8 cellular contexts compared by ENCODE assay signal in the genomic region with DNA sequence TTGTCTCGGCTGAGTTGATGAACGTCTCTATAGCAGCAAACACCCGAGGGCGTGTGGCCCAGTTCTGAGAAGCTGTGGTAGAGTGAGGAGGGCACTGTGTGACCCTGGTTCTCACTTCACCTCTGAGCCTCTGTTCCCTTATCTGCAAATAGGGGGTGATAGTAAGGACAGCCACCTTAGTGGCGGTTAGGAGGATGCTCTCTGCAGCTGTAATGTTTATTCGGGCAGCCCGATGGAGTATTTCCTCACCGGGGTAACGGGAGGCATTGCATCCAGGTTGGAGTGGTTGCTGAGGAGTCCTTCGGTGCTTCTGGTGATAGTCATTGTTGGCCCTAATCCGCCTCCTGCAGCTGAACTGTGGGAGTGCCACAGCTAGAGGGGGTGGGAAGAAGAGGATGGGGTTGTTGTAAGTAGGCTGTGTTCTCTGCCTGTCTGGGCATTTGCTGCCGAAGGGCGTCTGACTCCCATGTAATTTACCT. TPM values are rescaled to one million over a fixed set of nuclear protein-coding genes. Genes with fewer than 3 reads are reported as not detected.
DNase-seq lines count a peak whose midpoint lies in the region; FAIRE-seq and TF ChIP-seq lines count a peak whose summit lies in the region.

No MANE protein-coding gene starts in this region.

- H3K36me3 ChIP-seq in GM23248 (ENCODE audit: low read depth) (no peaks in the 10 kb centered on the region), OCI-LY7 (ENCODE audit: insufficient read depth, low read length) (peaks cover 68% of the 10 kb centered on the region), brain microvascular endothelial cell (replicated peaks) (no peaks in the 10 kb centered on the region), iPS-20b (ENCODE audit: insufficient read depth, low read depth, low read length) (0 out of 2 replicates have a peak, but pooled peaks cover 9% of the 10 kb centered on the region), small intestine (ENCODE audit: control insufficient read depth in 2 of 2, insufficient read depth in 2 of 2, low read length in 2 of 2) (peaks cover 0 to 2% of the 10 kb centered on the region in 2 donors), SJCRH30 (peaks cover 19% of the 10 kb centered on the region)

- H3K9ac ChIP-seq in GM23248: peak overlapping the region; percentile 54
- H3K9ac ChIP-seq in iPS-20b (ENCODE audit: low read depth, low read length): peak overlapping the region; percentile 46; the same call in 1 of the 2 replicates

- peaks cover 52% of the 10 kb centered on the region for H3F3A ChIP-seq in GM23248 (ENCODE audit: insufficient read depth)

- H3K27me3 ChIP-seq in GM23248 (replicated peaks; ENCODE audit: insufficient read depth) (no peaks in the 10 kb centered on the region), brain microvascular endothelial cell (replicated peaks) (no peaks in the 10 kb centered on the region), iPS-20b (ENCODE audit: insufficient read depth, low read length) (no peaks in the 10 kb centered on the region), small intestine (ENCODE audit: control insufficient read depth in 2 of 2, insufficient read depth in 2 of 2, low read length in 2 of 2) (no peaks in the 10 kb centered on the region), SJCRH30 (no peaks in the 10 kb centered on the region)

- H3K79me2 ChIP-seq in GM23248 (ENCODE audit: insufficient read depth) (peaks cover 100% of the 10 kb centered on the region), OCI-LY7 (ENCODE audit: insufficient read depth, low read depth, low read length) (peaks cover 100% of the 10 kb centered on the region)

- H3K9me2 ChIP-seq in GM23248 (ENCODE audit: insufficient read depth) (no peaks in the 10 kb centered on the region), OCI-LY7 (ENCODE audit: insufficient read depth, low read length) (no peaks in the 10 kb centered on the region)

- peak; percentile 44 for TF ChIP-seq CTCF in OCI-LY7 (conservative IDR thresholded peaks at IDR 0.05; ENCODE audit: low read length)
- peak; percentile 68 for TF ChIP-seq CTCF in brain microvascular endothelial cell (IDR thresholded peaks at IDR 0.05; ENCODE audit: low read depth, low read length, missing control alignments)
- TF ChIP-seq CTCF in D721Med (IDR thresholded peaks at IDR 0.05; ENCODE audit: insufficient read depth, missing control alignments): no peak

- WGBS in GM23248 (ENCODE audit: low coverage in 1 of 2, low lambda C conversion rate in 2 of 2, missing lambda C conversion rate in 2 of 2), 2 experiments: 40 to 43% methylated on average over 13 of the region's 13 CpGs
- 6 to 17% (median 9%) methylated on average over 13 of the region's 13 CpGs for WGBS in small intestine, 3 donors

- peaks cover 56% of the 10 kb centered on the region for H4K20me1 ChIP-seq in GM23248 (ENCODE audit: insufficient read depth)
- H4K20me1 ChIP-seq in OCI-LY7 (ENCODE audit: insufficient read depth, low read length): peaks cover 62% of the 10 kb centered on the region

- FAIRE-seq in small intestine (lab: Jason Lieb, UNC) (no peak), GM19239 (lab: Jason Lieb, UNC) (no peak), D721Med (lab: Jason Lieb, UNC) (no peak)

- peak; percentile 67 for DNase-seq in GM23248
- no peak for DNase-seq in OCI-LY7 (ENCODE audit: low spot score)
- DNase-seq in brain microvascular endothelial cell: no peak
- DNase-seq in small intestine: peak; percentile 46
- DNase-seq in GM19239 (ENCODE audit: insufficient read length, low spot score): no peak
- DNase-seq in D721Med (ENCODE audit: insufficient read length, low spot score): no peak
- no peak for DNase-seq in SJCRH30

- POLR2A ChIA-PET in OCI-LY7 (lab: Charles Lee): no interaction called here

- intact Hi-C loops in OCI-LY7 (cut with micrococcal nuclease; ENCODE audit: unreplicated experiment): no loop called here

- CTCF ChIA-PET in OCI-LY7 (lab: Charles Lee; ENCODE audit: unreplicated experiment): no interaction called here

- H3K4me1 ChIP-seq in GM23248 (ENCODE audit: insufficient read depth) (peaks cover 77% of the 10 kb centered on the region), OCI-LY7 (ENCODE audit: insufficient read depth, low read length, poor library complexity, severe bottlenecking) (peaks cover 71% of the 10 kb centered on the region), iPS-20b (ENCODE audit: insufficient read depth, low read length) (peaks cover 65% of the 10 kb centered on the region), small intestine (ENCODE audit: control insufficient read depth in 2 of 2, insufficient read depth in 1 of 2, low read depth in 1 of 2, low read length in 1 of 2) (peaks cover 18 to 43% of the 10 kb centered on the region in 2 donors), SJCRH30 (peaks cover 55% of the 10 kb centered on the region)

- H3K4me2 ChIP-seq in GM23248 (ENCODE audit: unreplicated experiment) (peak overlapping the region; percentile 85), OCI-LY7 (ENCODE audit: low read length) (peak overlapping the region; percentile 59)

- peak overlapping the region; percentile 58; the same call in 1 of the 2 replicates for H3K4me3 ChIP-seq in GM23248
- H3K4me3 ChIP-seq in OCI-LY7 (ENCODE audit: low read depth, low read length, poor library complexity, severe bottlenecking): peak overlapping the region; percentile 6
- no peak overlapping the region for H3K4me3 ChIP-seq in brain microvascular endothelial cell (ENCODE audit: low read depth, low read length)
- peak overlapping the region; percentile 43; the same call in 1 of the 2 replicates for H3K4me3 ChIP-seq in iPS-20b (ENCODE audit: low read length)
- H3K4me3 ChIP-seq in small intestine (ENCODE audit: low read depth in 1 of 2, low read length in 2 of 2): peak overlapping the region in 1 of 2 donors; percentile 22
- no peak overlapping the region for H3K4me3 ChIP-seq in SJCRH30

- H3K27ac ChIP-seq in GM23248 (peak overlapping the region; percentile 96), OCI-LY7 (ENCODE audit: low read depth, low read length, poor library complexity, severe bottlenecking) (peak overlapping the region; percentile 25), brain microvascular endothelial cell (peak overlapping the region; percentile 58), iPS-20b (ENCODE audit: low read length) (peak overlapping the region; percentile 73), small intestine (ENCODE audit: low read depth in 1 of 2, low read length in 1 of 2) (peak overlapping the region; percentile 6 to 73), SJCRH30 (no peak overlapping the region)

- in situ Hi-C loops in GM23248 (cut with MboI) (no loop called here), brain microvascular endothelial cell (cut with HindIII; ENCODE audit: low pct_ligation_motif_present, low sequenced_read_pairs) (no loop called here)

- H3K9me3 ChIP-seq in GM23248 (ENCODE audit: low read depth) (no peaks in the 10 kb centered on the region), OCI-LY7 (ENCODE audit: low read length) (no peaks in the 10 kb centered on the region), iPS-20b (ENCODE audit: insufficient read depth, low read depth, low read length) (no peaks in the 10 kb centered on the region), small intestine (ENCODE audit: control insufficient read depth, low read depth) (no peaks in the 10 kb centered on the region), SJCRH30 (replicated peaks) (no peaks in the 10 kb centered on the region)

- no peak overlapping the region for H2AFZ ChIP-seq in GM23248
- H2AFZ ChIP-seq in OCI-LY7 (ENCODE audit: low read length): no peak overlapping the region

- BruUV-seq in OCI-LY7 (replicated peaks; lab: Mats Ljungman, UMichigan): no TSS peak

RNA-seq across cellular contexts. Expression of gene PRRC2B, which starts 13.9 kb away (rescaled TPM):
- total RNA-seq in GM23248 (2014; rRNA removed; shearing (Covaris generic)): 53.7 and 68.3 TPM in 2 replicates
- polyA plus RNA-seq in GM23248 (2016; fragmentation: Nextera tagmentation; extraction: Ambion mirVana) (25.2 and 30.9 TPM in 2 replicates), small intestine (10 to 100 TPM; 18.9 to 61.5 (median 19.9) TPM)
- total RNA-seq in OCI-LY7 (2014; rRNA removed; shearing (Covaris generic)): 84.2 and 89.4 TPM in 2 replicates
- total RNA-seq in OCI-LY7 (2022): 210 and 224 TPM in 2 replicates
- 173 and 185 TPM in 2 replicates for total RNA-seq in SJCRH30 (2014; rRNA removed; shearing (Covaris generic))

Comparison
In these comparisons a context has a peak if more than half of its experiments do, and no peak if none do; other contexts are left out.
1. DNase-seq: peak in GM23248 (single experiment) and small intestine (single experiment); none in OCI-LY7 (single experiment), brain microvascular endothelial cell (single experiment), GM19239 (single experiment), D721Med (single experiment) and SJCRH30 (0 of 2).
2. H3K4me3 ChIP-seq: peak in GM23248 (single experiment), OCI-LY7 (single experiment) and iPS-20b (single experiment); none in brain microvascular endothelial cell (single experiment) and SJCRH30 (single experiment).